Comparison of ENCODE assay signal across 8 cellular contexts in genomic region chr13:97114696-97115095, GRCh38.
DNase-seq lines count a peak whose midpoint lies in the region; ATAC-seq and TF ChIP-seq lines count a peak whose summit lies in the region.

No MANE protein-coding gene starts in this region.

- no peaks in the 10 kb centered on the region for H3K27me3 ChIP-seq in right atrium auricular region
- no peaks in the 10 kb centered on the region for H3K27me3 ChIP-seq in layer of hippocampus (ENCODE audit: control insufficient read depth, insufficient read depth, low read length)
- no peaks in the 10 kb centered on the region for H3K27me3 ChIP-seq in vagina

- no peaks in the 10 kb centered on the region for H3K9me3 ChIP-seq in right atrium auricular region
- no peaks in the 10 kb centered on the region for H3K9me3 ChIP-seq in vagina

- TF ChIP-seq CTCF in right atrium auricular region (IDR thresholded peaks at IDR 0.05) (no peak), vagina (IDR thresholded peaks at IDR 0.05) (no peak)

- H3K4me3 ChIP-seq in right atrium auricular region: no peak overlapping the region
- H3K4me3 ChIP-seq in vagina: no peak overlapping the region

- peaks cover 0 to 50% of the 10 kb centered on the region in 2 donors for H3K4me1 ChIP-seq in right atrium auricular region
- H3K4me1 ChIP-seq in vagina: peaks cover 26% of the 10 kb centered on the region

- no peak for TF ChIP-seq POLR2A in vagina (IDR thresholded peaks at IDR 0.05)

- H3K27ac ChIP-seq in right atrium auricular region: peak overlapping the region; percentile 57 to 78
- peak overlapping the region; percentile 19 for H3K27ac ChIP-seq in layer of hippocampus (ENCODE audit: low read depth, low read length)
- H3K27ac ChIP-seq in vagina: peak overlapping the region; percentile 81

- ATAC-seq in left ventricle myocardium superior (no peak), GM18873 (IDR thresholded peaks at IDR 0.05; ENCODE audit: low FRiP score, unreplicated experiment) (no peak), GM21381 (IDR thresholded peaks at IDR 0.05; ENCODE audit: unreplicated experiment) (no peak)

- DNase-seq in right atrium auricular region (ENCODE audit: low spot score) (no peak), left ventricle myocardium superior (no peak), retina (peak; percentile 89), vagina (ENCODE audit: extremely low spot score in 2 of 2) (no peak), NCI-H2107 (lab: John Stamatoyannopoulos, UW) (no peak)

- H3K36me3 ChIP-seq in right atrium auricular region: no peaks in the 10 kb centered on the region
- H3K36me3 ChIP-seq in vagina: no peaks in the 10 kb centered on the region

- intact Hi-C loops in left ventricle myocardium superior (cut with micrococcal nuclease): loop anchor here (5.0 kb wide), 3 partner anchors 98 to 243 kb away; no protein-coding TSS in a partner anchor
- intact Hi-C loops in vagina (cut with DNase I): loop anchor here (5.0 to 10.0 kb wide), 3 partner anchors 108 to 320 kb away; partner anchors contain the start of genes MBNL2 and RAP2A

Comparison
In these comparisons a context has a peak if more than half of its experiments do, and no peak if none do; other contexts are left out.
1. H3K27ac ChIP-seq: peak in every context shown above with its lines; median percentile 81 in vagina; 68 in right atrium auricular region; 19 in layer of hippocampus.